ENCODE assay signal across 31 cellular contexts in the genomic region with DNA sequence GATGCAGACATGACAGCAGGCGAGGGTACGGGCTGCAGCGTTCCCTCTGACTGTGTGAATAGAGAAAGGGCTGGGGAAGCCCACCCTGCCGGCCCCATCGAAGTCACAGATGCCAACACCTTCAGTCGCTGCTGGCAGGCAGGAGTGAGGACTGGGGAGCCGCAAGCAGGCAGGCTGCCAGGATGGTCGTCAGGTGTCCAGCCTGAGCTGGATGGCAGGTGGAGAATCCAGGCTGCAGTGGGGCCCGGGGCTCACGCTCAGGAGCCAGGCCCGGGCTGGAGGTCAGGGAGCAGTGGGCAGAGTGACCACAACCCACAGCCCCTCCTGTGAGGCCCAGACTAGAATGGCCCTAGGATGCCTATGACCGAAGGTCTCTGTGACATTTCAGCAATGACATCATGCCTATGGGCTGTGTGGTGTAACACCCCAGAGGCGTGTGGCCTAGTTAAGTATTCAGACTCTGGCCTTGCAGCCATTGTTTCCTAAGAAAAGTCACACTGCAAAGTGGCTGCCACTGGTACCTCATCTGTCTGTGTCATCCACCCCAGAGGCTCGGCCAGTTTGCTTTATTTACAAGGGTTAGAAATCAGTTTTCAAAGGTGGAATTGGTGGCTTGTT. TPM values are rescaled to one million over a fixed set of nuclear protein-coding genes. Genes with fewer than 3 reads are reported as not detected.
A peak's percentile ranks its signal among the peaks of the same experiment; 100 is the strongest.
DNase-seq lines count a peak whose midpoint lies in the region; ATAC-seq, FAIRE-seq and TF ChIP-seq lines count a peak whose summit lies in the region.
"Had no signal": no experiment of that assay in that cellular context is flagged by ENCODE, and none has a peak within 500 bp of the region (broad histone marks: within the 10 kb centered on the region; RNA-seq: fewer than 3 reads in every experiment).

No MANE protein-coding gene starts in this region.

- no peak for TF ChIP-seq EP300 in HepG2 (IDR thresholded peaks at IDR 0.05; ENCODE audit: low read depth in 2 of 2, low read length in 2 of 2)
- TF ChIP-seq EP300 in HepG2 (CRISPR knock-in tag; IDR thresholded peaks at IDR 0.05; ENCODE audit: borderline replicate concordance) = no peak

- no peak overlapping the region for H3K9ac ChIP-seq in HepG2 (ENCODE audit: insufficient read depth, low read depth, low read length)

- H3K27me3 ChIP-seq in HepG2 (ENCODE audit: control insufficient read depth in 1 of 2, insufficient read depth in 2 of 2, low read length in 2 of 2) (peaks cover 6 to 20% of the 10 kb centered on the region in 2 experiments; a peak in 3 of 5 replicates), right lobe of liver (no peaks in the 10 kb centered on the region), WERI-Rb-1 (ENCODE audit: insufficient read depth, low read depth, severe bottlenecking) (no peaks in the 10 kb centered on the region)

- H3K79me2 ChIP-seq in HepG2 (ENCODE audit: insufficient read depth, low read length) = no peaks in the 10 kb centered on the region

- TF ChIP-seq POLR2A in HepG2 (IDR thresholded peaks at IDR 0.05; ENCODE audit: insufficient read depth in 1 of 2, low read depth in 2 of 2, low read length in 2 of 2) (no peak), right lobe of liver (IDR thresholded peaks at IDR 0.05) (no peak)

- no TSS peak for BruUV-seq in HepG2 (replicated peaks; lab: Mats Ljungman, UMichigan)

- no peaks in the 10 kb centered on the region for H3K36me3 ChIP-seq in HepG2 (replicated peaks in 1 of 2; ENCODE audit: control insufficient read depth in 1 of 2, insufficient read depth in 2 of 2, low read length in 2 of 2)
- no peaks in the 10 kb centered on the region for H3K36me3 ChIP-seq in right lobe of liver
- H3K36me3 ChIP-seq in WERI-Rb-1 = no peaks in the 10 kb centered on the region
- H3K36me3 ChIP-seq: tibial artery had no signal

- H3K27ac ChIP-seq in HepG2 (ENCODE audit: extremely low read length, insufficient read depth, low read length) = no peak overlapping the region
- no peak overlapping the region for H3K27ac ChIP-seq in right lobe of liver
- peak overlapping the region; percentile 68; the same call in 1 of the 2 replicates for H3K27ac ChIP-seq in WERI-Rb-1
- H3K27ac ChIP-seq: tibial artery had no signal

- TF ChIP-seq CTCF in HepG2 (CRISPR knock-in tag; IDR thresholded peaks at IDR 0.05) (no peak), right lobe of liver (IDR thresholded peaks at IDR 0.05) (no peak), WERI-Rb-1 (IDR thresholded peaks at IDR 0.05; ENCODE audit: low read depth, low read length) (no peak)

- WGBS in HepG2 (ENCODE audit: low lambda C conversion rate) = 27% methylated on average over 6 of the region's 14 CpGs
- WGBS in right lobe of liver (ENCODE audit: insufficient coverage, low coverage, low lambda C conversion rate, missing lambda C conversion rate) = 80% methylated on average over 4 of the region's 14 CpGs

- H3K4me3 ChIP-seq in HepG2 (replicated peaks in 1 of 3; ENCODE audit: insufficient read depth in 1 of 3, low read depth in 2 of 3, low read length in 3 of 3) = no peak overlapping the region
- H3K4me3 ChIP-seq in right lobe of liver = no peak overlapping the region
- H3K4me3 ChIP-seq in WERI-Rb-1 (ENCODE audit: low read depth, low read length) = no peak overlapping the region
- H3K4me3 ChIP-seq: GM23338, tibial artery had no signal

- H3K4me1 ChIP-seq in HepG2 (ENCODE audit: insufficient read depth, low read length) (no peaks in the 10 kb centered on the region), right lobe of liver (no peaks in the 10 kb centered on the region)
- H3K4me1 ChIP-seq: tibial artery had no signal

- no peak for DNase-seq in HepG2 (ENCODE audit: low spot score)
- DNase-seq in right lobe of liver = no peak
- no peak for DNase-seq in WERI-Rb-1
- peak; percentile 59 for DNase-seq in mesenteric fat pad (ENCODE audit: low spot score)
- DNase-seq in urothelium cell line (ENCODE audit: low spot score) = no peak
- DNase-seq in activated CD4-positive, CD25-positive, alpha-beta regulatory T cell treated with anti-CD3 and anti-CD28 coated beads, Interleukin-2, amount 50 U/mL, for 72 hours = no peak
- DNase-seq: activated CD4-positive, alpha-beta T cell treated with anti-CD3 and anti-CD28 coated beads for 36 hours; activated CD8-positive, alpha-beta memory T cell treated with anti-CD3 and anti-CD28 coated beads, Interleukin-2, amount 10 ng/mL, durations not matched to agents 7 days and 5 days; CD4-positive, alpha-beta T cell; cerebellar nuclear complex; DMS 273 treated with DMSO at 0.1 percent for 48 hours; effector CD8-positive, alpha-beta T cell; Kasumi-1; left ventricle myocardium superior; NCI-H1105; NCI-H2081 treated with DMSO at 0.1 percent for 48 hours; NCI-H510A; stimulated activated naive CD4-positive, alpha-beta T cell had no signal

- FAIRE-seq in HepG2 (lab: Jason Lieb, UNC) = no peak
- FAIRE-seq in urothelium cell line (lab: Jason Lieb, UNC) = peak; percentile 13
- FAIRE-seq: GM12891, GM19239, HTR-8/SVneo, TTC549 had no signal

- no peak overlapping the region for H3K4me2 ChIP-seq in HepG2 (ENCODE audit: low read depth, low read length)
- H3K4me2 ChIP-seq: GM23338 had no signal

- intact Hi-C loops in HepG2 (cut with micrococcal nuclease; ENCODE audit: unreplicated experiment) (no loop called here), right lobe of liver (cut with DNase I) (no loop called here)

- CTCF ChIA-PET in HepG2 (lab: Yijun Ruan, JAX; ENCODE audit: low intra/inter-chr PET ratio, low total read pairs) = no interaction called here

- no peaks in the 10 kb centered on the region for H3K9me3 ChIP-seq in HepG2 (ENCODE audit: low read length)
- H3K9me3 ChIP-seq in right lobe of liver = no peaks in the 10 kb centered on the region
- H3K9me3 ChIP-seq in WERI-Rb-1 (ENCODE audit: severe bottlenecking) = no peaks in the 10 kb centered on the region
- H3K9me3 ChIP-seq: tibial artery had no signal

- in situ Hi-C loops in HepG2 (cut with HindIII; ENCODE audit: extremely low pct_ligation_motif_present, low pct_unique_long_range_greater_than_20kb) = no loop called here

- H4K20me1 ChIP-seq in HepG2 (ENCODE audit: insufficient read depth, low read length) = no peaks in the 10 kb centered on the region

- TF ChIP-seq RAD21 in HepG2 (CRISPR knock-in tag; IDR thresholded peaks at IDR 0.05) = no peak

- no peak overlapping the region for H2AFZ ChIP-seq in HepG2 (ENCODE audit: low read length)
- H2AFZ ChIP-seq: GM23338 had no signal

- POLR2A ChIA-PET in HepG2 (lab: Yijun Ruan, JAX) = no interaction called here

- no peak; the same call in 2 of the 3 replicates for ATAC-seq in HepG2
- ATAC-seq in right lobe of liver = no peak
- ATAC-seq in HG02759 (IDR thresholded peaks at IDR 0.05; ENCODE audit: unreplicated experiment) = no peak
- ATAC-seq in HG03045 (IDR thresholded peaks at IDR 0.05; ENCODE audit: unreplicated experiment) = no peak
- ATAC-seq: activated CD4-positive, alpha-beta T cell treated with anti-CD3 and anti-CD28 coated beads for 36 hours; activated CD8-positive, alpha-beta memory T cell treated with anti-CD3 and anti-CD28 coated beads, Interleukin-2, amount 10 ng/mL, durations not matched to agents 7 days and 5 days; left ventricle myocardium superior had no signal

TF ChIP-seq in HepG2, 621 proteins besides CTCF, POLR2A, EP300 and RAD21:
- TF ChIP-seq TBL1XR1 (IDR thresholded peaks at IDR 0.05; ENCODE audit: borderline replicate concordance, low read length, partially characterized antibody) (no peak), ZFP62 (CRISPR knock-in tag; IDR thresholded peaks at IDR 0.05) (no peak), GZF1 (CRISPR knock-in tag; IDR thresholded peaks at IDR 0.05) (no peak), PLRG1 (conservative IDR thresholded peaks at IDR 0.05) (no peak), ATF7 (IDR thresholded peaks at IDR 0.05) (peak; percentile 51; the same call in 1 of the 2 replicates), ATF7 (CRISPR knock-in tag; IDR thresholded peaks at IDR 0.05) (no peak)
- TF ChIP-seq, protein P1, sequence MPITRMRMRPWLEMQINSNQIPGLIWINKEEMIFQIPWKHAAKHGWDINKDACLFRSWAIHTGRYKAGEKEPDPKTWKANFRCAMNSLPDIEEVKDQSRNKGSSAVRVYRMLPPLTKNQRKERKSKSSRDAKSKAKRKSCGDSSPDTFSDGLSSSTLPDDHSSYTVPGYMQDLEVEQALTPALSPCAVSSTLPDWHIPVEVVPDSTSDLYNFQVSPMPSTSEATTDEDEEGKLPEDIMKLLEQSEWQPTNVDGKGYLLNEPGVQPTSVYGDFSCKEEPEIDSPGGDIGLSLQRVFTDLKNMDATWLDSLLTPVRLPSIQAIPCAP (CRISPR knock-in tag; IDR thresholded peaks at IDR 0.05; ENCODE audit: low read depth) = no peak

RNA-seq across cellular contexts. Expression of gene PRR23E, which starts 15.7 kb away (rescaled TPM):
- total RNA-seq in HepG2 (2016; rRNA removed; fragmentation: Illumina TruSeq; extraction: Trizol) (not detected in 2 replicates), right lobe of liver (not detected), mesenteric fat pad (not detected)
- total RNA-seq in HepG2 (2016; cell fraction: cytosol; rRNA removed; fragmentation: Illumina TruSeq; extraction: Trizol; ENCODE audit: low read depth) = not detected in 2 replicates
- not detected in 2 replicates for total RNA-seq in HepG2 (2016; cell fraction: insoluble cytoplasmic fraction; rRNA removed; fragmentation: Illumina TruSeq; extraction: Trizol)
- not detected in 2 replicates for total RNA-seq in HepG2 (2016; cell fraction: membrane; rRNA removed; fragmentation: Illumina TruSeq; extraction: Trizol)
- not detected in 2 replicates for total RNA-seq in HepG2 (2016; cell fraction: nucleus; rRNA removed; fragmentation: Illumina TruSeq; extraction: Trizol)
- not detected in 2 replicates for polyA plus RNA-seq in HepG2 (2011; rRNA removed)
- polyA plus RNA-seq in HepG2 (2011; cell fraction: cytosol; rRNA removed) = not detected in 2 replicates
- polyA plus RNA-seq in HepG2 (2011; cell fraction: nucleus; rRNA removed) = not detected in 2 replicates
- polyA plus RNA-seq in HepG2 (2012) = not detected in 2 replicates
- polyA plus RNA-seq in HepG2 (2016; cell fraction: cytosol; fragmentation: Illumina TruSeq; extraction: Trizol; ENCODE audit: low read depth) = not detected in 2 replicates
- polyA plus RNA-seq in HepG2 (2016; cell fraction: insoluble cytoplasmic fraction; fragmentation: Illumina TruSeq; extraction: Trizol; ENCODE audit: low read depth) = not detected in 2 replicates
- polyA plus RNA-seq in HepG2 (2016; cell fraction: membrane; fragmentation: Illumina TruSeq; extraction: Trizol; ENCODE audit: low read depth) = not detected in 2 replicates
- not detected in 2 replicates for polyA plus RNA-seq in HepG2 (2016; cell fraction: nucleus; fragmentation: Illumina TruSeq; extraction: Trizol; ENCODE audit: insufficient read depth, low read depth)
- not detected in 2 replicates for polyA minus RNA-seq in HepG2 (2011; rRNA and poly(A)+ RNA removed; ENCODE audit: low replicate concordance)
- not detected in 2 replicates for polyA minus RNA-seq in HepG2 (2011; cell fraction: cytosol; rRNA and poly(A)+ RNA removed)
- polyA minus RNA-seq in HepG2 (2011; cell fraction: nucleus; rRNA and poly(A)+ RNA removed) = not detected in 2 replicates
- total RNA-seq: activated CD4-positive, alpha-beta T cell treated with anti-CD3 and anti-CD28 coated beads for 36 hours; activated CD8-positive, alpha-beta memory T cell treated with anti-CD3 and anti-CD28 coated beads, Interleukin-2, amount 10 ng/mL, durations not matched to agents 7 days and 5 days; activated naive CD4-positive, alpha-beta T cell treated with anti-CD3 and anti-CD28 coated beads, Interleukin-2, amount 50 U/mL, for 72 hours; CD4-positive, alpha-beta T cell; glomerular endothelial cell; GM23338; left ventricle myocardium superior; osteoblast had no signal
- polyA plus RNA-seq: AG04450, esophagus, GM23338 had no signal
